Comparison of ENCODE assay signal across 1 cellular context in genomic region chr4:78862314-78862737, GRCh38.
TF ChIP-seq lines count a peak whose summit lies in the region.

No MANE protein-coding gene starts in this region.

TF ChIP-seq in HepG2, 621 proteins besides CTCF, POLR2A, EP300 and RAD21 (continued from another document and continues in another):
- TF ChIP-seq ZNF513 (CRISPR knock-in tag; conservative IDR thresholded peaks at IDR 0.05) (no peak), BHLHE40 (IDR thresholded peaks at IDR 0.05; ENCODE audit: low read length) (no peak), MIER3 (CRISPR knock-in tag; IDR thresholded peaks at IDR 0.05; ENCODE audit: borderline replicate concordance) (peak; percentile 72), ISL2 (CRISPR knock-in tag; IDR thresholded peaks at IDR 0.05) (0 out of 2 replicates have a peak, but pooled peaks have one; percentile 46), MXD3 (CRISPR knock-in tag; IDR thresholded peaks at IDR 0.05) (no peak), SKI (IDR thresholded peaks at IDR 0.05; ENCODE audit: partially characterized antibody) (no peak), ZNF256 (CRISPR knock-in tag; conservative IDR thresholded peaks at IDR 0.05) (no peak), CBFB (CRISPR knock-in tag; IDR thresholded peaks at IDR 0.05) (no peak), BRD4 (CRISPR knock-in tag; IDR thresholded peaks at IDR 0.05) (no peak), PPARG (CRISPR knock-in tag; conservative IDR thresholded peaks at IDR 0.05) (peak; percentile 60; the same call in 1 of the 2 replicates), SNAPC5 (CRISPR knock-in tag; IDR thresholded peaks at IDR 0.05; ENCODE audit: borderline replicate concordance) (no peak), ZNF75D (CRISPR knock-in tag; IDR thresholded peaks at IDR 0.05; ENCODE audit: borderline replicate concordance) (no peak), ZNF503 (CRISPR knock-in tag; IDR thresholded peaks at IDR 0.05) (peak; percentile 57; the same call in 1 of the 2 replicates), U2AF1 (optimal IDR thresholded peaks at IDR 0.05; ENCODE audit: low read depth, low read length) (no peak), FOXJ3 (CRISPR knock-in tag; IDR thresholded peaks at IDR 0.05; ENCODE audit: borderline replicate concordance) (peak; percentile 92), SRSF4 (IDR thresholded peaks at IDR 0.05; ENCODE audit: low read depth, low read length, poor library complexity, severe bottlenecking) (no peak), PHF21A (CRISPR knock-in tag; IDR thresholded peaks at IDR 0.05) (no peak; the same call in 1 of the 2 replicates), ARNTL (CRISPR knock-in tag; IDR thresholded peaks at IDR 0.05) (no peak), NFE2 (CRISPR knock-in tag; IDR thresholded peaks at IDR 0.05) (no peak), THRA (CRISPR knock-in tag; IDR thresholded peaks at IDR 0.05; ENCODE audit: borderline replicate concordance) (peak; percentile 65; the same call in 1 of the 2 replicates), MIXL1 (CRISPR knock-in tag; IDR thresholded peaks at IDR 0.05) (peak; percentile 80), ZNF644 (CRISPR knock-in tag; IDR thresholded peaks at IDR 0.05; ENCODE audit: low read depth) (peak; percentile 51; the same call in 1 of the 2 replicates), ZFP37 (CRISPR knock-in tag; IDR thresholded peaks at IDR 0.05; ENCODE audit: borderline replicate concordance) (no peak), ZNF816 (CRISPR knock-in tag; IDR thresholded peaks at IDR 0.05; ENCODE audit: borderline replicate concordance) (no peak), ZNF501 (CRISPR knock-in tag; IDR thresholded peaks at IDR 0.05) (no peak), CEBPZ (IDR thresholded peaks at IDR 0.05; ENCODE audit: low read length) (no peak), ZNF383 (CRISPR knock-in tag; IDR thresholded peaks at IDR 0.05; ENCODE audit: borderline replicate concordance) (no peak), ZNF343 (CRISPR knock-in tag; IDR thresholded peaks at IDR 0.05) (no peak), ZNF670 (CRISPR knock-in tag; IDR thresholded peaks at IDR 0.05; ENCODE audit: borderline replicate concordance) (no peak), FOXP4 (CRISPR knock-in tag; IDR thresholded peaks at IDR 0.05) (peak; percentile 67), HDAC1 (CRISPR knock-in tag; IDR thresholded peaks at IDR 0.05) (0 out of 2 replicates have a peak, but pooled peaks have one; percentile 38), MAZ (IDR thresholded peaks at IDR 0.05; ENCODE audit: borderline replicate concordance, low read depth, low read length) (peak; percentile 95), MAZ (CRISPR knock-in tag; IDR thresholded peaks at IDR 0.05; ENCODE audit: low read depth) (no peak), ZNF362 (CRISPR knock-in tag; IDR thresholded peaks at IDR 0.05; ENCODE audit: borderline replicate concordance) (no peak), RAD51 (IDR thresholded peaks at IDR 0.05; ENCODE audit: borderline replicate concordance) (no peak), MXD1 (CRISPR knock-in tag; IDR thresholded peaks at IDR 0.05) (no peak), NFRKB (IDR thresholded peaks at IDR 0.05) (no peak), REST (IDR thresholded peaks at IDR 0.05; ENCODE audit: borderline replicate concordance in 1 of 2, low read depth in 1 of 2, low read length in 2 of 2) (no peak), ZNF354B (CRISPR knock-in tag; IDR thresholded peaks at IDR 0.05) (no peak), SSRP1 (CRISPR knock-in tag; IDR thresholded peaks at IDR 0.05) (peak; percentile 71; the same call in 1 of the 2 replicates), TEAD2 (CRISPR knock-in tag; IDR thresholded peaks at IDR 0.05) (no peak), MNT (IDR thresholded peaks at IDR 0.05) (no peak), RBM39 (IDR thresholded peaks at IDR 0.05; ENCODE audit: low read depth, low read length, poor library complexity, severe bottlenecking) (no peak), NFE2L1 (CRISPR knock-in tag; IDR thresholded peaks at IDR 0.05; ENCODE audit: borderline replicate concordance) (no peak), STAG1 (CRISPR knock-in tag; IDR thresholded peaks at IDR 0.05) (peak; percentile 28), NR2F6 (IDR thresholded peaks at IDR 0.05) (peak; percentile 29; the same call in 1 of the 2 replicates), NR2F6 (CRISPR knock-in tag; IDR thresholded peaks at IDR 0.05) (peak; percentile 39; the same call in 1 of the 2 replicates), ZFX (CRISPR knock-in tag; IDR thresholded peaks at IDR 0.05; ENCODE audit: low read depth) (no peak), POLR2G (IDR thresholded peaks at IDR 0.05; ENCODE audit: low read depth, low read length) (no peak), ARNT (IDR thresholded peaks at IDR 0.05) (no peak), NAIF1 (CRISPR knock-in tag; IDR thresholded peaks at IDR 0.05; ENCODE audit: borderline replicate concordance) (no peak)
